In genomic region chr1:7518411-7518810, GRCh38 we compare ENCODE assay signal across 19 cellular contexts.
"Had no signal": no experiment of that assay in that cellular context is flagged by ENCODE, and none has a peak within 500 bp of the region (broad histone marks: within the 10 kb centered on the region; RNA-seq: fewer than 3 reads in every experiment).

No MANE protein-coding gene starts in this region.

- H3K9me3 Mint-ChIP-seq: central memory CD8-positive, alpha-beta T cell; nephron; stimulated activated memory B cell treated with anti-CD40 and anti-IgM and Interleukin-4, amounts not matched to agents 10 μg/mL and 1 μg/mL and 100 μg/mL, for 72 hours; stimulated activated naive CD8-positive, alpha-beta T cell treated with anti-CD3 and anti-CD28 coated beads, Interleukin-15, amount 100 ng/mL, for 72 hours had no signal

- H3K4me3 ChIP-seq: gastroesophageal sphincter, hepatocyte, lung, smooth muscle cell, testis, tibial nerve, upper lobe of right lung, vagina had no signal

- H2AFZ ChIP-seq: hepatocyte had no signal

- H3K27me3 ChIP-seq: gastroesophageal sphincter, testis, tibial nerve, upper lobe of right lung, vagina had no signal

- H3K4me1 Mint-ChIP-seq: central memory CD8-positive, alpha-beta T cell; stimulated activated memory B cell treated with anti-CD40 and anti-IgM and Interleukin-4, amounts not matched to agents 10 μg/mL and 1 μg/mL and 100 μg/mL, for 72 hours; stimulated activated naive CD8-positive, alpha-beta T cell treated with anti-CD3 and anti-CD28 coated beads, Interleukin-15, amount 100 ng/mL, for 72 hours had no signal

- H3K4me2 ChIP-seq: hepatocyte, smooth muscle cell had no signal

- ATAC-seq: esophagus mucosa; gastroesophageal sphincter; left lobe of liver; stimulated activated memory B cell treated with anti-CD40 and anti-IgM and Interleukin-4, amounts not matched to agents 10 μg/mL and 1 μg/mL and 100 μg/mL, for 72 hours; upper lobe of right lung had no signal

- DNase-seq: effector memory CD4-positive, alpha-beta T cell; glutamatergic neuron; mesenchymal stem cell; midbrain; stimulated activated CD4-positive, alpha-beta T cell treated with anti-CD3 and anti-CD28 coated beads, Interleukin-4, amount 100 ng/mL, for 1 hour; stimulated activated naive CD8-positive, alpha-beta T cell treated with anti-CD3 and anti-CD28 coated beads, Interleukin-15, amount 100 ng/mL, for 72 hours; testis; upper lobe of right lung had no signal

- H3K36me3 Mint-ChIP-seq: stimulated activated memory B cell treated with anti-CD40 and anti-IgM and Interleukin-4, amounts not matched to agents 10 μg/mL and 1 μg/mL and 100 μg/mL, for 72 hours had no signal

- H3K27ac ChIP-seq: gastroesophageal sphincter, hepatocyte, testis, tibial nerve, upper lobe of right lung, vagina had no signal

- H3K9me3 ChIP-seq: gastroesophageal sphincter, testis, tibial nerve, upper lobe of right lung, vagina had no signal

- H3K27me3 Mint-ChIP-seq: stimulated activated naive CD8-positive, alpha-beta T cell treated with anti-CD3 and anti-CD28 coated beads, Interleukin-15, amount 100 ng/mL, for 72 hours had no signal

- H3K4me1 ChIP-seq: testis, upper lobe of right lung, vagina had no signal

- H3K4me3 Mint-ChIP-seq: central memory CD8-positive, alpha-beta T cell; nephron; stimulated activated memory B cell treated with anti-CD40 and anti-IgM and Interleukin-4, amounts not matched to agents 10 μg/mL and 1 μg/mL and 100 μg/mL, for 72 hours; stimulated activated naive CD8-positive, alpha-beta T cell treated with anti-CD3 and anti-CD28 coated beads, Interleukin-15, amount 100 ng/mL, for 72 hours had no signal

- H3K36me3 ChIP-seq: gastroesophageal sphincter, tibial nerve, upper lobe of right lung, vagina had no signal

- H3K27ac Mint-ChIP-seq: nephron; stimulated activated memory B cell treated with anti-CD40 and anti-IgM and Interleukin-4, amounts not matched to agents 10 μg/mL and 1 μg/mL and 100 μg/mL, for 72 hours; stimulated activated naive CD8-positive, alpha-beta T cell treated with anti-CD3 and anti-CD28 coated beads, Interleukin-15, amount 100 ng/mL, for 72 hours had no signal
